ENCODE assay signal across 17 cellular contexts in the genomic region with DNA sequence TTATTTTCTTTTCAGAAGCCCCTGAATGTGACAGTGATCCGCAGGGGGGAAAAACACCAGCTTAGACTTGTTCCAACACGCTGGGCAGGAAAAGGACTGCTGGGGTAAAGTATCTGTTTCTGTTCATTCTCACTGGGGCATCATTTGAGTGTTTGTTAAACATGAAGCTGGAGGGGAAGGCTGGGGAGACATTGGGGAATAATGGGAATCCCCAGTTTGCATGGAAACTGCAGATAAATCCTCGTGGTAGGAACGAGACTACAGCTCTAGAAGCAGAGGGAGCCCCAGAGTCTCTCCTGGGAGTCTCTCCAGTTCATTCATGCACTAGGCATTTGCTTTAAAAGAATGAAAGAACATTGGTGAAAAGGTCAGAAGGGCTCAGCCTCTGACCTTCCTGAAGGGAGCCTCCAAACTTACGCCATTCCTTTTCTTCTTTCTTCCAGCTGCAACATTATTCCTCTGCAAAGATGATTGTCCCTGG. TPM values are rescaled to one million over a fixed set of nuclear protein-coding genes. Genes with fewer than 3 reads are reported as not detected.
A peak's percentile ranks its signal among the peaks of the same experiment; 100 is the strongest.
DNase-seq lines count a peak whose midpoint lies in the region; ATAC-seq and TF ChIP-seq lines count a peak whose summit lies in the region.
"Had no signal": no experiment of that assay in that cellular context is flagged by ENCODE, and none has a peak within 500 bp of the region (broad histone marks: within the 10 kb centered on the region; RNA-seq: fewer than 3 reads in every experiment).

No MANE protein-coding gene starts in this region.

- H3K4me2 ChIP-seq in neural progenitor cell, result peak overlapping the region; percentile 11

- DNase-seq in NCI-H2171 treated with DMSO at 0.1 percent for 48 hours (lab: John Stamatoyannopoulos, UW) (peak; percentile 58), NCI-H2171 (lab: John Stamatoyannopoulos, UW) (no peak), NCI-H345 (lab: John Stamatoyannopoulos, UW) (peak; percentile 83), neural progenitor cell (ENCODE audit: low spot score) (peak; percentile 65), C1 segment of cervical spinal cord (lab: John Stamatoyannopoulos, UW) (no peak), SIG-M5 treated with dmso at 0.1 percent for 504 hours (lab: John Stamatoyannopoulos, UW; ENCODE audit: unreplicated experiment) (no peak)
- DNase-seq: activated CD4-positive, alpha-beta T cell treated with anti-CD3 and anti-CD28 coated beads, Interleukin-2, amount 50 U/mL, for 48 hours; Caco-2; natural killer cell; NCI-H2029 treated with DMSO at 0.1 percent for 48 hours; stimulated activated CD4-positive, alpha-beta T cell treated with anti-CD3 and anti-CD28 coated beads, Interleukin-1b, Interleukin-23, amount 100 ng/mL, for 48 hours had no signal

- no peaks in the 10 kb centered on the region for H3K79me2 ChIP-seq in neural progenitor cell (ENCODE audit: low read depth)

- H3K9me3 ChIP-seq in ectodermal cell (ENCODE audit: control insufficient read depth, low read length) (no peaks in the 10 kb centered on the region), neural progenitor cell (ENCODE audit: low read depth) (no peaks in the 10 kb centered on the region)
- H3K9me3 ChIP-seq: Caco-2, right atrium auricular region, thoracic aorta had no signal

- H3K36me3 ChIP-seq in ectodermal cell (ENCODE audit: control insufficient read depth, insufficient read depth, low read length), result no peaks in the 10 kb centered on the region
- no peaks in the 10 kb centered on the region for H3K36me3 ChIP-seq in neural progenitor cell

- peaks cover 11% of the 10 kb centered on the region for H3K4me1 ChIP-seq in ectodermal cell (ENCODE audit: control insufficient read depth, insufficient read depth, low read length)
- H3K4me1 ChIP-seq in neural progenitor cell, result peaks cover 22% of the 10 kb centered on the region
- H3K4me1 ChIP-seq: Caco-2 had no signal

- H3K36me3 Mint-ChIP-seq in neural progenitor cell, result peaks cover 14% of the 10 kb centered on the region

- peaks cover 31% of the 10 kb centered on the region for H3K4me1 Mint-ChIP-seq in neural progenitor cell

- H3K4me3 ChIP-seq in ectodermal cell (ENCODE audit: insufficient read depth, low read depth, low read length) (no peak overlapping the region), neural progenitor cell (peak overlapping the region; percentile 4)
- H3K4me3 ChIP-seq: right atrium auricular region, thoracic aorta had no signal

- H3K27me3 Mint-ChIP-seq in neural progenitor cell (ENCODE audit: insufficient read depth, low read depth), result peaks cover 2% of the 10 kb centered on the region

- H4K20me1 ChIP-seq in neural progenitor cell (ENCODE audit: low read depth), result peaks cover 18% of the 10 kb centered on the region

- no peak for ATAC-seq in GM18511 (IDR thresholded peaks at IDR 0.05; ENCODE audit: unreplicated experiment)
- ATAC-seq: natural killer cell had no signal

- TF ChIP-seq CTCF in neural progenitor cell (IDR thresholded peaks at IDR 0.05), result no peak

- H3K27ac ChIP-seq in ectodermal cell (ENCODE audit: insufficient read depth, low read depth, low read length, poor library complexity, severe bottlenecking) (peak overlapping the region; percentile 50), neural progenitor cell (peak overlapping the region; percentile 82)
- H3K27ac ChIP-seq: right atrium auricular region had no signal

- no peak overlapping the region for H2AFZ ChIP-seq in neural progenitor cell (replicated peaks)

- H3K27ac Mint-ChIP-seq in neural progenitor cell, result peak overlapping the region; percentile 5
- H3K27ac Mint-ChIP-seq: activated T-helper 1 cell treated with anti-CD3 and anti-CD28 coated beads, Interleukin-12 subunit alpha, Interleukin-12 subunit beta, Interleukin-2, Interleukin-4 antibody, amounts not matched to agents 30 ng/mL and 10 ng/mL and 1 ng/mL, durations not matched to agents 14 hours and 24 hours and 36 hours had no signal

- WGBS in ectodermal cell, 2 experiments, result 71 to 73% methylated on average over 5 of the region's 5 CpGs

- no peaks in the 10 kb centered on the region for H3K9me3 Mint-ChIP-seq in neural progenitor cell
- H3K9me3 Mint-ChIP-seq: activated T-helper 1 cell treated with anti-CD3 and anti-CD28 coated beads, Interleukin-12 subunit alpha, Interleukin-12 subunit beta, Interleukin-2, Interleukin-4 antibody, amounts not matched to agents 30 ng/mL and 10 ng/mL and 1 ng/mL, durations not matched to agents 14 hours and 24 hours and 36 hours; natural killer cell had no signal

- H3K9ac ChIP-seq in neural progenitor cell, result no peak overlapping the region

- H3K4me3 Mint-ChIP-seq in neural progenitor cell, result peak overlapping the region; percentile 53
- H3K4me3 Mint-ChIP-seq: activated T-helper 1 cell treated with anti-CD3 and anti-CD28 coated beads, Interleukin-12 subunit alpha, Interleukin-12 subunit beta, Interleukin-2, Interleukin-4 antibody, amounts not matched to agents 30 ng/mL and 10 ng/mL and 1 ng/mL, durations not matched to agents 14 hours and 24 hours and 36 hours; natural killer cell had no signal

- no peaks in the 10 kb centered on the region for H3K27me3 ChIP-seq in ectodermal cell (ENCODE audit: control insufficient read depth, insufficient read depth, low read length, poor library complexity, severe bottlenecking)
- H3K27me3 ChIP-seq in neural progenitor cell, result no peaks in the 10 kb centered on the region
- H3K27me3 ChIP-seq: right atrium auricular region had no signal

- peaks cover 34% of the 10 kb centered on the region for H3F3A ChIP-seq in neural progenitor cell (ENCODE audit: low read depth)

RNA-seq across cellular contexts. Expression of a gene that starts 2.5 kb away (rescaled TPM):
- polyA plus RNA-seq in ectodermal cell (2013, experiment 1 of 4), result 5.2 TPM
- 5.3 TPM for polyA plus RNA-seq in ectodermal cell (2013, experiment 2 of 4)
- 3.3 TPM for polyA plus RNA-seq in ectodermal cell (2013, experiment 3 of 4)
- polyA plus RNA-seq in ectodermal cell (2013, experiment 4 of 4), result 2.6 TPM
- total RNA-seq in neural progenitor cell (ENCODE audit: low replicate concordance), result 0.92 and 1.5 TPM in 2 replicates

RNA-seq across cellular contexts. Expression of a gene that starts 27.3 kb away (rescaled TPM):
- polyA plus RNA-seq in ectodermal cell (2013, experiment 1 of 4), result 57.3 TPM
- polyA plus RNA-seq in ectodermal cell (2013, experiment 2 of 4), result 63.8 TPM
- polyA plus RNA-seq in ectodermal cell (2013, experiment 3 of 4), result 59.8 TPM
- polyA plus RNA-seq in ectodermal cell (2013, experiment 4 of 4), result 65.5 TPM
- 46.4 and 60.9 TPM in 2 replicates for total RNA-seq in neural progenitor cell (ENCODE audit: low replicate concordance)

RNA-seq across cellular contexts. Expression of a gene that starts 57.2 kb away (rescaled TPM):
- not detected for polyA plus RNA-seq in ectodermal cell (2013, experiment 1 of 4)
- not detected for polyA plus RNA-seq in ectodermal cell (2013, experiment 2 of 4)
- 0.32 TPM for polyA plus RNA-seq in ectodermal cell (2013, experiment 3 of 4)
- polyA plus RNA-seq in ectodermal cell (2013, experiment 4 of 4), result not detected
- not detected in 2 replicates for total RNA-seq in neural progenitor cell (ENCODE audit: low replicate concordance)
- total RNA-seq: activated T-helper 1 cell treated with anti-CD3 and anti-CD28 coated beads, Interleukin-12 subunit alpha, Interleukin-12 subunit beta, Interleukin-2, Interleukin-4 antibody, amounts not matched to agents 30 ng/mL and 10 ng/mL and 1 ng/mL, durations not matched to agents 14 hours and 24 hours and 36 hours; lower leg skin; natural killer cell had no signal

Comparison
In these comparisons a context has a peak if more than half of its experiments do, and no peak if none do; other contexts are left out.
1. DNase-seq: peak in NCI-H2171 treated with DMSO at 0.1 percent for 48 hours (single experiment), NCI-H345 (single experiment) and neural progenitor cell (single experiment); none in NCI-H2171 (single experiment), C1 segment of cervical spinal cord (0 of 14) and SIG-M5 treated with dmso at 0.1 percent for 504 hours (single experiment).